14 cellular contexts compared by ENCODE assay signal in genomic region chr14:93212432-93212831, GRCh38. TPM values are rescaled to one million over a fixed set of nuclear protein-coding genes. Genes with fewer than 3 reads are reported as not detected.
DNase-seq lines count a peak whose midpoint lies in the region; ATAC-seq and TF ChIP-seq lines count a peak whose summit lies in the region.
"Had no signal": no experiment of that assay in that cellular context is flagged by ENCODE, and none has a peak within 500 bp of the region (broad histone marks: within the 10 kb centered on the region; RNA-seq: fewer than 3 reads in every experiment).

No MANE protein-coding gene starts in this region.

- H2BK15ac ChIP-seq in mesenchymal stem cell (ENCODE audit: low read depth, poor library complexity, severe bottlenecking): no peak overlapping the region

- no peak overlapping the region for H2BK12ac ChIP-seq in mesenchymal stem cell (ENCODE audit: low read length in 2 of 2)

- CTCF ChIA-PET in CD8-positive, alpha-beta T cell (lab: Charles Lee): interaction anchor here (0.9 to 2.5 kb wide), 2 partner anchors 87 to 99 kb away, joined by 3 to 7 read pairs; no protein-coding TSS in a partner anchor
- CTCF ChIA-PET in CD4-positive, alpha-beta memory T cell (lab: Charles Lee; ENCODE audit: partially characterized antibody): interaction anchor here (1.2 to 1.3 kb wide), 2 partner anchors 27 to 99 kb away, joined by 3 read pairs; partner anchors contain the start of gene LYSET

- POLR2A ChIA-PET in CD8-positive, alpha-beta T cell (lab: Charles Lee): no interaction called here
- POLR2A ChIA-PET in CD4-positive, alpha-beta memory T cell (lab: Charles Lee; ENCODE audit: partially characterized antibody): no interaction called here

- H3K23ac ChIP-seq in mesenchymal stem cell (ENCODE audit: low read length in 2 of 2): no peak overlapping the region

- no peak for DNase-seq in cerebellar nuclear complex (lab: John Stamatoyannopoulos, UW)
- no peak for DNase-seq in mesenchymal stem cell
- DNase-seq in CD8-positive, alpha-beta T cell: no peak
- no peak for DNase-seq in CD4-positive, alpha-beta memory T cell
- DNase-seq: foreskin fibroblast, left lung, NCI-H1436 treated with DMSO at 0.1 percent for 48 hours had no signal

- TF ChIP-seq CTCF in OCI-LY1 (IDR thresholded peaks at IDR 0.05; ENCODE audit: low read length): no peak
- TF ChIP-seq CTCF in CD8-positive, alpha-beta T cell (IDR thresholded peaks at IDR 0.05): no peak

- intact Hi-C loops in CD8-positive, alpha-beta T cell (cut with DNase I, micrococcal nuclease): no loop called here
- intact Hi-C loops in CD4-positive, alpha-beta memory T cell (cut with micrococcal nuclease): no loop called here

- H3K4me1 ChIP-seq in OCI-LY1 (ENCODE audit: insufficient read depth, low read length, severe bottlenecking) (peaks cover 30% of the 10 kb centered on the region), mesenchymal stem cell (ENCODE audit: control insufficient read depth, insufficient read depth, low read depth, low read length) (no peaks in the 10 kb centered on the region)
- H3K4me1 ChIP-seq in CD8-positive, alpha-beta T cell (ENCODE audit: insufficient read depth, low read length): peaks cover 13% of the 10 kb centered on the region
- H3K4me1 ChIP-seq in CD4-positive, alpha-beta memory T cell (ENCODE audit: insufficient read depth, low read length): peaks cover 21% of the 10 kb centered on the region

- H3K4me3 ChIP-seq in OCI-LY1 (ENCODE audit: low read depth, low read length, poor library complexity, severe bottlenecking) (no peak overlapping the region), mesenchymal stem cell (ENCODE audit: insufficient read depth in 1 of 2, low read depth in 1 of 2, low read length in 2 of 2) (no peak overlapping the region)
- H3K4me3 ChIP-seq in CD8-positive, alpha-beta T cell (ENCODE audit: low read depth, low read length): no peak overlapping the region
- no peak overlapping the region for H3K4me3 ChIP-seq in CD4-positive, alpha-beta memory T cell (ENCODE audit: low read length in 2 of 2)
- H3K4me3 ChIP-seq: left lung had no signal

- H3K18ac ChIP-seq in mesenchymal stem cell (ENCODE audit: low read depth in 1 of 2, low read length in 2 of 2): no peak overlapping the region

- ATAC-seq in GM18517 (IDR thresholded peaks at IDR 0.05; ENCODE audit: unreplicated experiment): peak; percentile 79
- peak; percentile 70 for ATAC-seq in GM21381 (IDR thresholded peaks at IDR 0.05; ENCODE audit: unreplicated experiment)
- peak; percentile 72 for ATAC-seq in HG03039 (IDR thresholded peaks at IDR 0.05; ENCODE audit: unreplicated experiment)
- no peak for ATAC-seq in CD8-positive, alpha-beta T cell
- ATAC-seq: left lung had no signal

- WGBS in mesenchymal stem cell: 98% methylated on average over 2 of the region's 3 CpGs

- no peaks in the 10 kb centered on the region for H3F3A ChIP-seq in OCI-LY1 (ENCODE audit: insufficient read depth, low read length)

- H3K27me3 ChIP-seq in OCI-LY1 (ENCODE audit: insufficient read depth, low read length) (no peaks in the 10 kb centered on the region), mesenchymal stem cell (ENCODE audit: control insufficient read depth in 1 of 2, insufficient read depth in 1 of 2, low read length in 2 of 2) (no peaks in the 10 kb centered on the region)
- no peaks in the 10 kb centered on the region for H3K27me3 ChIP-seq in CD8-positive, alpha-beta T cell (ENCODE audit: insufficient read depth, low read length)
- no peaks in the 10 kb centered on the region for H3K27me3 ChIP-seq in CD4-positive, alpha-beta memory T cell (ENCODE audit: insufficient read depth, low read length)
- H3K27me3 ChIP-seq: left lung had no signal

- H3K9me3 ChIP-seq in OCI-LY1 (ENCODE audit: low read length): no peaks in the 10 kb centered on the region
- no peaks in the 10 kb centered on the region for H3K9me3 ChIP-seq in mesenchymal stem cell (ENCODE audit: control insufficient read depth, low read length)
- no peaks in the 10 kb centered on the region for H3K9me3 ChIP-seq in CD8-positive, alpha-beta T cell (ENCODE audit: low read length)
- H3K9me3 ChIP-seq in CD4-positive, alpha-beta memory T cell (ENCODE audit: control insufficient read depth in 1 of 2, low read length in 2 of 2): no peaks in the 10 kb centered on the region
- H3K9me3 ChIP-seq: left lung had no signal

- no peaks in the 10 kb centered on the region for H3K27me3 Mint-ChIP-seq in CD8-positive, alpha-beta T cell (ENCODE audit: low read depth)
- H3K27me3 Mint-ChIP-seq in CD4-positive, alpha-beta memory T cell: no peaks in the 10 kb centered on the region
- H3K27me3 Mint-ChIP-seq: dendritic cell treated with granulocyte-macrophage colony-stimulating factor and Interleukin-4, amounts not matched to agents 40 ng/mL and 50 ng/mL, for 4 days; stimulated activated naive CD8-positive, alpha-beta T cell treated with anti-CD3 and anti-CD28 coated beads, Interleukin-15, Interleukin-2, amounts not matched to agents 100 ng/mL and 50 ng/mL, for 24 hours had no signal

- H3K4me3 Mint-ChIP-seq in CD8-positive, alpha-beta T cell: no peak overlapping the region
- H3K4me3 Mint-ChIP-seq in CD4-positive, alpha-beta memory T cell: no peak overlapping the region
- H3K4me3 Mint-ChIP-seq: dendritic cell treated with granulocyte-macrophage colony-stimulating factor and Interleukin-4, amounts not matched to agents 40 ng/mL and 50 ng/mL, for 4 days; stimulated activated naive CD8-positive, alpha-beta T cell treated with anti-CD3 and anti-CD28 coated beads, Interleukin-15, Interleukin-2, amounts not matched to agents 100 ng/mL and 50 ng/mL, for 24 hours had no signal

- H2BK5ac ChIP-seq in mesenchymal stem cell (ENCODE audit: low read depth, low read length, poor library complexity, severe bottlenecking): no peak overlapping the region

- peaks cover 67% of the 10 kb centered on the region for H3K36me3 ChIP-seq in OCI-LY1 (ENCODE audit: insufficient read depth, low read length)
- H3K36me3 ChIP-seq in mesenchymal stem cell (ENCODE audit: control insufficient read depth in 1 of 2, insufficient read depth in 2 of 2, low read depth in 1 of 2, low read length in 2 of 2): peaks cover 10 to 52% of the 10 kb centered on the region in 2 experiments
- peaks cover 4% of the 10 kb centered on the region for H3K36me3 ChIP-seq in CD8-positive, alpha-beta T cell (ENCODE audit: insufficient read depth, low read length)
- H3K36me3 ChIP-seq in CD4-positive, alpha-beta memory T cell (ENCODE audit: insufficient read depth, low read length): peaks cover 22% of the 10 kb centered on the region

- H3K4me1 Mint-ChIP-seq in CD8-positive, alpha-beta T cell (ENCODE audit: low read depth): peaks cover 15% of the 10 kb centered on the region
- peaks cover 9 to 21% (median 17%) of the 10 kb centered on the region in 4 donors for H3K4me1 Mint-ChIP-seq in CD4-positive, alpha-beta memory T cell

- H3K27ac Mint-ChIP-seq in CD8-positive, alpha-beta T cell: no peak overlapping the region
- no peak overlapping the region for H3K27ac Mint-ChIP-seq in CD4-positive, alpha-beta memory T cell
- H3K27ac Mint-ChIP-seq: dendritic cell treated with granulocyte-macrophage colony-stimulating factor and Interleukin-4, amounts not matched to agents 40 ng/mL and 50 ng/mL, for 4 days; stimulated activated naive CD8-positive, alpha-beta T cell treated with anti-CD3 and anti-CD28 coated beads, Interleukin-15, Interleukin-2, amounts not matched to agents 100 ng/mL and 50 ng/mL, for 24 hours had no signal

- H3K79me1 ChIP-seq in mesenchymal stem cell (replicated peaks; ENCODE audit: low read length, poor library complexity, severe bottlenecking): peaks cover 14% of the 10 kb centered on the region

- no peak overlapping the region for H3K14ac ChIP-seq in mesenchymal stem cell (ENCODE audit: low read length in 2 of 2)

- H3K36me3 Mint-ChIP-seq in CD8-positive, alpha-beta T cell: peaks cover 55% of the 10 kb centered on the region
- H3K36me3 Mint-ChIP-seq in CD4-positive, alpha-beta memory T cell: peaks cover 20 to 47% of the 10 kb centered on the region in 2 donors

- H3K79me2 ChIP-seq in OCI-LY1 (ENCODE audit: insufficient read depth, low read length): peaks cover 20% of the 10 kb centered on the region

- H3K27ac ChIP-seq in OCI-LY1 (ENCODE audit: low read depth, low read length, poor library complexity, severe bottlenecking) (peak overlapping the region; percentile 7), mesenchymal stem cell (ENCODE audit: low read length, poor library complexity, severe bottlenecking) (no peak overlapping the region)
- no peak overlapping the region for H3K27ac ChIP-seq in CD8-positive, alpha-beta T cell (ENCODE audit: low read depth, low read length)
- no peak overlapping the region for H3K27ac ChIP-seq in CD4-positive, alpha-beta memory T cell (ENCODE audit: low read depth, low read length)
- H3K27ac ChIP-seq: C4-2B, left lung had no signal

- H2AK5ac ChIP-seq in mesenchymal stem cell (ENCODE audit: low read length, severe bottlenecking): no peak overlapping the region

- no peak overlapping the region for H4K91ac ChIP-seq in mesenchymal stem cell (ENCODE audit: low read length)

- no peak overlapping the region for H2BK120ac ChIP-seq in mesenchymal stem cell (ENCODE audit: low read depth, low read length)

- H3K9ac ChIP-seq in OCI-LY1 (ENCODE audit: low read length) (no peak overlapping the region), mesenchymal stem cell (ENCODE audit: low read length) (no peak overlapping the region)

- no peaks in the 10 kb centered on the region for H3K9me3 Mint-ChIP-seq in CD8-positive, alpha-beta T cell
- H3K9me3 Mint-ChIP-seq in CD4-positive, alpha-beta memory T cell: no peaks in the 10 kb centered on the region
- H3K9me3 Mint-ChIP-seq: dendritic cell treated with granulocyte-macrophage colony-stimulating factor and Interleukin-4, amounts not matched to agents 40 ng/mL and 50 ng/mL, for 4 days; stimulated activated naive CD8-positive, alpha-beta T cell treated with anti-CD3 and anti-CD28 coated beads, Interleukin-15, Interleukin-2, amounts not matched to agents 100 ng/mL and 50 ng/mL, for 24 hours had no signal

- no peak overlapping the region for H3K4ac ChIP-seq in mesenchymal stem cell (ENCODE audit: low read depth in 1 of 2, low read length in 2 of 2)

- no peaks in the 10 kb centered on the region for H3K9me2 ChIP-seq in OCI-LY1 (ENCODE audit: low read depth, low read length)

- H2AFZ ChIP-seq in OCI-LY1 (ENCODE audit: low read length): no peak overlapping the region
- no peak overlapping the region for H2AFZ ChIP-seq in mesenchymal stem cell (ENCODE audit: low read depth, low read length)

- no peaks in the 10 kb centered on the region for H4K20me1 ChIP-seq in OCI-LY1 (ENCODE audit: insufficient read depth, low read length)

- H4K8ac ChIP-seq in mesenchymal stem cell (ENCODE audit: low read length): no peak overlapping the region

- H3K4me2 ChIP-seq in OCI-LY1 (ENCODE audit: low read length): no peak overlapping the region
- no peak overlapping the region for H3K4me2 ChIP-seq in mesenchymal stem cell (ENCODE audit: low read length, poor library complexity, severe bottlenecking)

RNA-seq across cellular contexts. Expression of gene UBR7, which starts 5.4 kb away (rescaled TPM):
- 9.6 TPM for polyA plus RNA-seq in mesenchymal stem cell (2013, experiment 1 of 2)
- 9.6 TPM for polyA plus RNA-seq in mesenchymal stem cell (2013, experiment 2 of 2)
- total RNA-seq in CD8-positive, alpha-beta T cell: 1 to 10 TPM; 6.7 to 7.0 TPM
- total RNA-seq in CD4-positive, alpha-beta memory T cell: 10 to 100 TPM; 17.5 to 17.8 TPM
- 10 to 100 TPM; 28.5 to 47.8 TPM for polyA plus RNA-seq in CD4-positive, alpha-beta memory T cell

RNA-seq across cellular contexts. Expression of gene GON7, which starts 5.6 kb away (rescaled TPM):
- polyA plus RNA-seq in mesenchymal stem cell (2013, experiment 1 of 2): 11.2 TPM
- 11.7 TPM for polyA plus RNA-seq in mesenchymal stem cell (2013, experiment 2 of 2)
- 1 to 10 TPM; 1.4 to 2.4 TPM for total RNA-seq in CD8-positive, alpha-beta T cell
- total RNA-seq in CD4-positive, alpha-beta memory T cell: 10 to 100 TPM; 11.6 to 12.7 TPM
- polyA plus RNA-seq in CD4-positive, alpha-beta memory T cell: 10 to 100 TPM; 23.0 to 28.8 TPM

RNA-seq across cellular contexts. Expression of gene LYSET, which starts 27.3 kb away (rescaled TPM):
- 19.0 TPM for polyA plus RNA-seq in mesenchymal stem cell (2013, experiment 1 of 2)
- polyA plus RNA-seq in mesenchymal stem cell (2013, experiment 2 of 2): 19.9 TPM
- total RNA-seq in CD8-positive, alpha-beta T cell: 1 to 10 TPM; 2.4 to 5.1 TPM
- total RNA-seq in CD4-positive, alpha-beta memory T cell: 10 to 100 TPM; 20.2 to 24.0 TPM
- polyA plus RNA-seq in CD4-positive, alpha-beta memory T cell: 10 to 100 TPM; 37.3 to 44.5 TPM

RNA-seq across cellular contexts. Expression of gene MOAP1, which starts 27.7 kb away (rescaled TPM):
- 11.6 TPM for polyA plus RNA-seq in mesenchymal stem cell (2013, experiment 1 of 2)
- 12.4 TPM for polyA plus RNA-seq in mesenchymal stem cell (2013, experiment 2 of 2)
- total RNA-seq in CD8-positive, alpha-beta T cell: 100 to 1,000 TPM; 114 to 122 TPM
- 10 to 100 TPM; 39.0 to 39.9 TPM for total RNA-seq in CD4-positive, alpha-beta memory T cell
- 100 to 1,000 TPM in 1 of 2 donors, 10 to 100 TPM in 1; 59.4 to 108 TPM for polyA plus RNA-seq in CD4-positive, alpha-beta memory T cell
